In the genomic region with DNA sequence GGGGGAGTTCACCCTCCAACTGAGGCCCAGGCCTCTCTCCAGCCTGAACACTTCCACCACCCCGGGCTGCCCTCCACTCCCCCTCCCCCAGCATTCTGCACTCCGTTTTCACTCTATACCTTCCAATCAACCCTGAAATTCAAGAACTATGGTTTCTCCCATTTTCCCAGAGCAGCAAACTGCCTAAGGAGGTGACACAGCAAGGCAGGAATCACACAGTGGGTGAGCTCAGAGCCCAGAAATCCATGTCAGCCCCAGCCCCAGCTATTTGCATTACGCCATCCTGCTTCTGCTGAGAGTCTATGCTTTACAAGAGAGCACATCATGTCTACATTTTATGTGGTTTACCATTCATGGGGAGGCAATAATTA, we compare ENCODE assay signal across 12 cellular contexts. TPM values are rescaled to one million over a fixed set of nuclear protein-coding genes. Genes with fewer than 3 reads are reported as not detected.
DNase-seq lines count a peak whose midpoint lies in the region; ATAC-seq and TF ChIP-seq lines count a peak whose summit lies in the region.
"Had no signal": no experiment of that assay in that cellular context is flagged by ENCODE, and none has a peak within 500 bp of the region (broad histone marks: within the 10 kb centered on the region; RNA-seq: fewer than 3 reads in every experiment).

No MANE protein-coding gene starts in this region.

- H2BK5ac ChIP-seq in mesenchymal stem cell (ENCODE audit: low read depth, low read length, poor library complexity, severe bottlenecking), result no peak overlapping the region

- no peak overlapping the region for H3K18ac ChIP-seq in mesenchymal stem cell (ENCODE audit: low read depth in 1 of 2, low read length in 2 of 2)

- TF ChIP-seq CTCF in AG09309 (IDR thresholded peaks at IDR 0.05; ENCODE audit: control insufficient read depth, insufficient read depth, low read depth, low read length, missing control alignments) (no peak), LNCAP (IDR thresholded peaks at IDR 0.05) (0 out of 2 replicates have a peak, but pooled peaks have one; percentile 16), MM.1S (IDR thresholded peaks at IDR 0.05; ENCODE audit: low read length) (no peak)

- H2AK5ac ChIP-seq in mesenchymal stem cell (ENCODE audit: low read length, severe bottlenecking), result no peak overlapping the region

- H4K20me1 ChIP-seq in MM.1S (ENCODE audit: insufficient read depth, low read length), result no peaks in the 10 kb centered on the region

- H3K36me3 ChIP-seq in mesenchymal stem cell (ENCODE audit: control insufficient read depth in 1 of 2, insufficient read depth in 2 of 2, low read depth in 1 of 2, low read length in 2 of 2) (no peaks in the 10 kb centered on the region), MM.1S (replicated peaks; ENCODE audit: insufficient read depth, low read length) (no peaks in the 10 kb centered on the region)
- H3K36me3 ChIP-seq: BE2C, right lobe of liver had no signal

- H4K8ac ChIP-seq in mesenchymal stem cell (ENCODE audit: low read length), result no peak overlapping the region

- peaks cover 47 to 58% of the 10 kb centered on the region in 2 experiments for H3K27me3 ChIP-seq in mesenchymal stem cell (ENCODE audit: control insufficient read depth in 1 of 2, insufficient read depth in 1 of 2, low read length in 2 of 2)
- H3K27me3 ChIP-seq in MM.1S (replicated peaks; ENCODE audit: insufficient read depth, low read length), result peaks cover 30% of the 10 kb centered on the region

- H3K23ac ChIP-seq in mesenchymal stem cell (ENCODE audit: low read length in 2 of 2), result no peak overlapping the region

- H3K79me1 ChIP-seq in mesenchymal stem cell (replicated peaks; ENCODE audit: low read length, poor library complexity, severe bottlenecking), result no peaks in the 10 kb centered on the region

- ATAC-seq in HG03097 (IDR thresholded peaks at IDR 0.05; ENCODE audit: low FRiP score, unreplicated experiment), result no peak
- ATAC-seq: right lobe of liver had no signal

- H3K4me1 ChIP-seq in mesenchymal stem cell (ENCODE audit: control insufficient read depth, insufficient read depth, low read depth, low read length), result no peaks in the 10 kb centered on the region
- H3K4me1 ChIP-seq in MM.1S (ENCODE audit: low read length), result no peaks in the 10 kb centered on the region
- H3K4me1 ChIP-seq: right lobe of liver had no signal

- peak overlapping the region; percentile 38 for H3K9ac ChIP-seq in mesenchymal stem cell (ENCODE audit: low read length)
- no peak overlapping the region for H3K9ac ChIP-seq in MM.1S (ENCODE audit: low read length)

- H3K9me3 ChIP-seq in mesenchymal stem cell (ENCODE audit: control insufficient read depth, low read length), result no peaks in the 10 kb centered on the region
- H3K9me3 ChIP-seq in MM.1S (replicated peaks; ENCODE audit: insufficient read depth, low read length), result no peaks in the 10 kb centered on the region
- H3K9me3 ChIP-seq: BE2C, right lobe of liver had no signal

- H3K4me3 ChIP-seq in AG09309 (ENCODE audit: control insufficient read depth, low read depth, low read length) (no peak overlapping the region), mesenchymal stem cell (ENCODE audit: insufficient read depth in 1 of 2, low read depth in 1 of 2, low read length in 2 of 2) (no peak overlapping the region), MM.1S (ENCODE audit: low read length) (no peak overlapping the region)
- H3K4me3 ChIP-seq: right lobe of liver had no signal

- H3K4ac ChIP-seq in mesenchymal stem cell (ENCODE audit: low read depth in 1 of 2, low read length in 2 of 2), result no peak overlapping the region

- H2BK15ac ChIP-seq in mesenchymal stem cell (ENCODE audit: low read depth, poor library complexity, severe bottlenecking), result no peak overlapping the region

- no peaks in the 10 kb centered on the region for H3K79me2 ChIP-seq in MM.1S (ENCODE audit: low read length)

- no peaks in the 10 kb centered on the region for H3F3A ChIP-seq in MM.1S (ENCODE audit: insufficient read depth, low read length)

- no peak overlapping the region for H4K91ac ChIP-seq in mesenchymal stem cell (ENCODE audit: low read length)

- WGBS in mesenchymal stem cell, result 20% methylated on average over 3 of the region's 3 CpGs

- H3K27ac ChIP-seq in mesenchymal stem cell (ENCODE audit: low read length, poor library complexity, severe bottlenecking) (no peak overlapping the region), MM.1S (ENCODE audit: low read length) (no peak overlapping the region)
- H3K27ac ChIP-seq: right lobe of liver had no signal

- no peaks in the 10 kb centered on the region for H3K9me2 ChIP-seq in MM.1S (replicated peaks; ENCODE audit: insufficient read depth, low read length)

- H3K14ac ChIP-seq in mesenchymal stem cell (ENCODE audit: low read length in 2 of 2), result no peak overlapping the region

- H2BK120ac ChIP-seq in mesenchymal stem cell (ENCODE audit: low read depth, low read length), result no peak overlapping the region

- DNase-seq in AG09309 (ENCODE audit: low read depth) (peak; percentile 72), cerebellar cortex (ENCODE audit: low spot score) (peak; percentile 20), mesenchymal stem cell (peak; percentile 72), amygdala (lab: John Stamatoyannopoulos, UW) (no peak), COR-L47 (lab: John Stamatoyannopoulos, UW) (no peak), MM.1S (no peak)
- DNase-seq: NCI-H2171, OCI-M1, right lobe of liver had no signal

- no peak overlapping the region for H2BK12ac ChIP-seq in mesenchymal stem cell (ENCODE audit: low read length in 2 of 2)

- H2AFZ ChIP-seq in mesenchymal stem cell (ENCODE audit: low read depth, low read length) (no peak overlapping the region), MM.1S (ENCODE audit: low read length) (no peak overlapping the region)

- H3K4me2 ChIP-seq in mesenchymal stem cell (ENCODE audit: low read length, poor library complexity, severe bottlenecking), result no peak overlapping the region
- no peak overlapping the region for H3K4me2 ChIP-seq in MM.1S (ENCODE audit: low read depth, low read length)

RNA-seq across cellular contexts. Expression of a gene that starts 12.0 kb away (rescaled TPM):
- 3.1 TPM for polyA plus RNA-seq in mesenchymal stem cell (2013, experiment 1 of 2)
- 3.2 TPM for polyA plus RNA-seq in mesenchymal stem cell (2013, experiment 2 of 2)

Comparison
In these comparisons a context has a peak if more than half of its experiments do, and no peak if none do; other contexts are left out.
1. DNase-seq: peak in AG09309 (single experiment), cerebellar cortex (single experiment) and mesenchymal stem cell (single experiment); none in amygdala (0 of 56), COR-L47 (single experiment) and MM.1S (single experiment).